8 cellular contexts compared by ENCODE assay signal in genomic region chr2:160429248-160430000, GRCh38.
DNase-seq lines count a peak whose midpoint lies in the region; ATAC-seq and TF ChIP-seq lines count a peak whose summit lies in the region.

No MANE protein-coding gene starts in this region.

- peaks cover 38% of the 10 kb centered on the region for H3K4me1 ChIP-seq in psoas muscle

- H3K36me3 Mint-ChIP-seq in activated T-cell treated with anti-CD3 and anti-CD28 coated beads, Interleukin-2, amount 50 U/mL, for 24 hours (ENCODE audit: low read depth) = peaks cover 20% of the 10 kb centered on the region

- peaks cover 8% of the 10 kb centered on the region for H3K9me3 Mint-ChIP-seq in activated T-cell treated with anti-CD3 and anti-CD28 coated beads, Interleukin-2, amount 50 U/mL, for 24 hours

- H3K79me2 ChIP-seq in SU-DHL-6 (ENCODE audit: insufficient read depth, low read length) = no peaks in the 10 kb centered on the region

- no peak for DNase-seq in activated T-cell treated with anti-CD3 and anti-CD28 coated beads, Interleukin-2, amount 50 U/mL, for 24 hours
- DNase-seq in activated T-cell treated with anti-CD3 and anti-CD28 coated beads for 4 hours = no peak
- peak; percentile 32 for DNase-seq in LNCaP clone FGC (ENCODE audit: low read depth)
- DNase-seq in fibroblast of gingiva (ENCODE audit: low read depth) = peak; percentile 65
- DNase-seq in psoas muscle = no peak
- DNase-seq in GM03348 (ENCODE audit: low spot score) = no peak

- H3K9me2 ChIP-seq in SU-DHL-6 (replicated peaks; ENCODE audit: insufficient read depth, low read length) = no peaks in the 10 kb centered on the region

- H3K36me3 ChIP-seq in SU-DHL-6 (ENCODE audit: low read length) (no peaks in the 10 kb centered on the region; the same call in 1 of the 2 replicates), psoas muscle (ENCODE audit: insufficient read depth in 1 of 2, low read depth in 1 of 2) (no peaks in the 10 kb centered on the region)

- peak overlapping the region; percentile 70 for H2AFZ ChIP-seq in SU-DHL-6 (ENCODE audit: low read depth, low read length, severe bottlenecking)

- no peaks in the 10 kb centered on the region for H4K20me1 ChIP-seq in SU-DHL-6 (ENCODE audit: low read depth, low read length)

- H3K27me3 ChIP-seq in SU-DHL-6 (ENCODE audit: low read length) (no peaks in the 10 kb centered on the region), psoas muscle (ENCODE audit: insufficient read depth in 3 of 3, low read length in 2 of 3) (no peaks in the 10 kb centered on the region)

- peak overlapping the region; percentile 10 for H3K4me3 Mint-ChIP-seq in activated T-cell treated with anti-CD3 and anti-CD28 coated beads, Interleukin-2, amount 50 U/mL, for 24 hours

- H3K4me3 ChIP-seq in LNCaP clone FGC (ENCODE audit: low read depth, low read length) = no peak overlapping the region
- no peak overlapping the region for H3K4me3 ChIP-seq in SU-DHL-6 (ENCODE audit: insufficient read depth, low read length, poor library complexity, severe bottlenecking)
- no peak overlapping the region for H3K4me3 ChIP-seq in psoas muscle

- peak overlapping the region; percentile 82 for H3K27ac Mint-ChIP-seq in activated T-cell treated with anti-CD3 and anti-CD28 coated beads, Interleukin-2, amount 50 U/mL, for 24 hours

- 0 out of 2 replicates have a peak, but pooled peaks cover 6% of the 10 kb centered on the region for H3K9me3 ChIP-seq in SU-DHL-6 (ENCODE audit: insufficient read depth, low read length)
- peaks cover 5% of the 10 kb centered on the region for H3K9me3 ChIP-seq in psoas muscle

- intact Hi-C loops in psoas muscle (cut with DNase I) = loop anchor here in 1 of 2 donors (10.0 kb wide), 1 partner anchor 545 kb away; no protein-coding TSS in a partner anchor

- H3K4me1 Mint-ChIP-seq in activated T-cell treated with anti-CD3 and anti-CD28 coated beads, Interleukin-2, amount 50 U/mL, for 24 hours (ENCODE audit: low read depth) = peaks cover 73% of the 10 kb centered on the region

- H3K27ac ChIP-seq in SU-DHL-6 (ENCODE audit: low read depth, low read length) (peak overlapping the region; percentile 62), psoas muscle (peak overlapping the region; percentile 61)

- WGBS in psoas muscle, 3 donors = 12 to 42% (median 15%) methylated on average over 1 of the region's 1 CpG

- ATAC-seq in psoas muscle = peak in 3 of 4 donors; percentile 31 to 66 (median 35)
- no peak for ATAC-seq in HG02973 (IDR thresholded peaks at IDR 0.05; ENCODE audit: unreplicated experiment)

- H3K4me2 ChIP-seq in SU-DHL-6 (ENCODE audit: low read depth, low read length, poor library complexity, severe bottlenecking) = peak overlapping the region; percentile 66

- H3K9ac ChIP-seq in SU-DHL-6 (ENCODE audit: low read length) = no peak overlapping the region

- TF ChIP-seq CTCF in LNCaP clone FGC (IDR thresholded peaks at IDR 0.05; ENCODE audit: control insufficient read depth, extremely low read depth, insufficient read depth) = peak; percentile 37
- TF ChIP-seq CTCF in SU-DHL-6 (IDR thresholded peaks at IDR 0.05; ENCODE audit: insufficient read depth, low read length, poor library complexity, severe bottlenecking) = peak; percentile 64
- TF ChIP-seq CTCF in psoas muscle (IDR thresholded peaks at IDR 0.05) = peak; percentile 65

- H3F3A ChIP-seq in SU-DHL-6 (ENCODE audit: insufficient read depth) = peaks cover 5% of the 10 kb centered on the region; the same call in 1 of the 2 replicates

- no peaks in the 10 kb centered on the region for H3K27me3 Mint-ChIP-seq in activated T-cell treated with anti-CD3 and anti-CD28 coated beads, Interleukin-2, amount 50 U/mL, for 24 hours

Comparison
In these comparisons a context has a peak if more than half of its experiments do, and no peak if none do; other contexts are left out.
1. DNase-seq: peak in LNCaP clone FGC (single experiment) and fibroblast of gingiva (single experiment); none in activated T-cell treated with anti-CD3 and anti-CD28 coated beads, Interleukin-2, amount 50 U/mL, for 24 hours (single experiment), activated T-cell treated with anti-CD3 and anti-CD28 coated beads for 4 hours (single experiment), psoas muscle (0 of 2) and GM03348 (single experiment).
2. Peak in every context shown above with its lines, with median percentiles within 50 percentile points of each other: CTCF ChIP-seq.